In the genomic region with DNA sequence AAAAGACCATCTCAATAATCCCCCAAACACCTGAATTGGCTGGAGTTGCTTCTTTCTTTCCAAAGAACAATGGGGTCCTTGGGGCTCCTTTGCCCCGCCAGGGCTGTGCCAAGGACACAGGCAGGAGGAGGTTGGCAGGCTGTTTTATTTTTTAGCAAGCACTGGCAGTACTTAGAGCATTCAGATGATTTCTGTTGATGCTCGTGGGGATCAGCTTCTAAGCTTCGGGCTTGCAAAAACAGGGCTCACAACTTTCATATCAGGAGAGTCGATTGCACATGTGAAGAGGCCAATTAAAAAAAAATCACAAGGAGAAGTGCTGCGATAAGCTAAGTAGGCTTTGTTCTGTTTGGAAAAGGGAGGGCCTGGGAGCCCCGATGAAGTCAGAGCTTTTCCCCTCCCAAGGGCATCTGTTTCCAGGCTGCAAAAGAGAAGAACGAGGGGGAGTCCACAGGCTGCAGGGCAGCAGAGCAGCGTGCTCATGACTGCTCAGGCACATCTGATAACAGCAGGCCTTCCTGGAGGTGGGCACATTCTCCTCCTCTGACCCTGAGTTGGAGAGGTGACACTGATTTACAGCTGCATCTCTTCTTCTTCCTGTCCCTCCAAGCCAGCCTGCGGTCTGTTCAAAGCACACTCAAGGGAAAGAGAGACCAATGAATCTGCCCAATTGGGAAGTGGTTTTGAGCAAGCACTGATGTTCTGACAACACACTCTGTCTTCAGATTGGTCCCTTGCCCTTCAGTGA, we compare ENCODE assay signal across 8 cellular contexts. TPM values are rescaled to one million over a fixed set of nuclear protein-coding genes. Genes with fewer than 3 reads are reported as not detected.
A peak's percentile ranks its signal among the peaks of the same experiment; 100 is the strongest.
DNase-seq lines count a peak whose midpoint lies in the region; ATAC-seq and TF ChIP-seq lines count a peak whose summit lies in the region.

No MANE protein-coding gene starts in this region.

- H3K4me1 Mint-ChIP-seq in mesothelial cell of epicardium, result peaks cover 22% of the 10 kb centered on the region

- no peaks in the 10 kb centered on the region for H4K20me1 ChIP-seq in DOHH2 (ENCODE audit: control insufficient read depth, insufficient read depth, low read depth, low read length)

- H3K27me3 ChIP-seq in DOHH2 (ENCODE audit: control insufficient read depth, low read length) (no peaks in the 10 kb centered on the region), WERI-Rb-1 (ENCODE audit: insufficient read depth, low read depth, severe bottlenecking) (no peaks in the 10 kb centered on the region), vagina (no peaks in the 10 kb centered on the region)

- H3F3A ChIP-seq in DOHH2 (ENCODE audit: control insufficient read depth, insufficient read depth), result peaks cover 40% of the 10 kb centered on the region

- H3K4me3 Mint-ChIP-seq in mesothelial cell of epicardium, result no peak overlapping the region

- intact Hi-C loops in vagina (cut with DNase I), result no loop called here

- H3K9me3 Mint-ChIP-seq in mesothelial cell of epicardium, result no peaks in the 10 kb centered on the region

- no peaks in the 10 kb centered on the region for H3K9me2 ChIP-seq in DOHH2 (replicated peaks; ENCODE audit: control insufficient read depth, low read length)

- in situ Hi-C loops in GM13977 (cut with MboI; ENCODE audit: low pct_unique_long_range_greater_than_20kb, low sequenced_read_pairs, unreplicated experiment), result no loop called here

- H3K4me3 ChIP-seq in DOHH2 (ENCODE audit: low read length) (peak overlapping the region; percentile 67), WERI-Rb-1 (ENCODE audit: low read depth, low read length) (no peak overlapping the region), mesodermal cell (ENCODE audit: extremely low read depth, insufficient read depth, low read length, poor library complexity, severe bottlenecking) (no peak overlapping the region), vagina (no peak overlapping the region)

- H3K9me3 ChIP-seq in DOHH2 (ENCODE audit: control insufficient read depth, insufficient read depth, low read length), result no peaks in the 10 kb centered on the region
- H3K9me3 ChIP-seq in WERI-Rb-1 (ENCODE audit: severe bottlenecking), result no peaks in the 10 kb centered on the region
- no peaks in the 10 kb centered on the region for H3K9me3 ChIP-seq in mesodermal cell (ENCODE audit: control insufficient read depth, low read length)
- H3K9me3 ChIP-seq in vagina, result no peaks in the 10 kb centered on the region

- DNase-seq in WERI-Rb-1, result peak; percentile 49
- DNase-seq in DMS53 (lab: John Stamatoyannopoulos, UW), result no peak
- no peak for DNase-seq in GM13977 (ENCODE audit: low spot score)
- DNase-seq in mesothelial cell of epicardium (ENCODE audit: low spot score in 2 of 2, unreplicated experiment in 2 of 2), result no peak
- DNase-seq in vagina (ENCODE audit: extremely low spot score in 2 of 2), result no peak

- TF ChIP-seq CTCF in DOHH2 (IDR thresholded peaks at IDR 0.05; ENCODE audit: low read depth, low read length, poor library complexity, severe bottlenecking) (no peak), WERI-Rb-1 (IDR thresholded peaks at IDR 0.05; ENCODE audit: low read depth, low read length) (no peak), GM13977 (IDR thresholded peaks at IDR 0.05; ENCODE audit: extremely low read depth, insufficient read depth, missing control alignments) (no peak), mesothelial cell of epicardium (IDR thresholded peaks at IDR 0.05; ENCODE audit: unreplicated experiment) (no peak), vagina (IDR thresholded peaks at IDR 0.05) (no peak)

- no peak overlapping the region for H3K27ac Mint-ChIP-seq in mesothelial cell of epicardium

- no peaks in the 10 kb centered on the region for H3K27me3 Mint-ChIP-seq in mesothelial cell of epicardium (ENCODE audit: low read depth)

- peak; percentile 27 for ATAC-seq in HG03571 (IDR thresholded peaks at IDR 0.05; ENCODE audit: unreplicated experiment)

- peaks cover 100% of the 10 kb centered on the region for H3K4me1 ChIP-seq in DOHH2 (ENCODE audit: control insufficient read depth, low read length)
- peaks cover 42% of the 10 kb centered on the region for H3K4me1 ChIP-seq in mesodermal cell (ENCODE audit: control insufficient read depth, insufficient read depth, low read length, poor library complexity, severe bottlenecking)
- peaks cover 10% of the 10 kb centered on the region for H3K4me1 ChIP-seq in vagina

- 68 to 73% methylated on average over 6 of the region's 9 CpGs for WGBS in mesodermal cell (ENCODE audit: insufficient coverage in 2 of 2), 2 experiments

- no peak for TF ChIP-seq POLR2A in vagina (IDR thresholded peaks at IDR 0.05)

- H3K27ac ChIP-seq in DOHH2 (ENCODE audit: low read depth, low read length) (peak overlapping the region; percentile 98), WERI-Rb-1 (peak overlapping the region; percentile 31; the same call in 1 of the 2 replicates), mesodermal cell (ENCODE audit: low read depth, low read length, severe bottlenecking) (peak overlapping the region; percentile 41), vagina (no peak overlapping the region)

- no peaks in the 10 kb centered on the region for H3K79me2 ChIP-seq in DOHH2 (ENCODE audit: control insufficient read depth, low read length)

- H3K36me3 ChIP-seq in DOHH2 (ENCODE audit: control insufficient read depth, low read length), result peaks cover 8% of the 10 kb centered on the region; the same call in 1 of the 2 replicates
- no peaks in the 10 kb centered on the region for H3K36me3 ChIP-seq in WERI-Rb-1
- no peaks in the 10 kb centered on the region for H3K36me3 ChIP-seq in mesodermal cell (ENCODE audit: control insufficient read depth, insufficient read depth, low read length)
- no peaks in the 10 kb centered on the region for H3K36me3 ChIP-seq in vagina

- H3K36me3 Mint-ChIP-seq in mesothelial cell of epicardium, result no peaks in the 10 kb centered on the region

- H3K4me2 ChIP-seq in DOHH2 (ENCODE audit: low read length), result peak overlapping the region; percentile 90

RNA-seq across cellular contexts. Expression of gene BCAR3, which starts 27.3 kb away (rescaled TPM):
- 38.3 TPM for polyA plus RNA-seq in mesodermal cell (2013, experiment 1 of 2)
- 40.0 TPM for polyA plus RNA-seq in mesodermal cell (2013, experiment 2 of 2)
- total RNA-seq in mesothelial cell of epicardium (9.0 to 9.2 TPM (median 9.1 TPM) in 3 replicates), vagina (22.8 TPM)
